ENCODE assay signal across 1 cellular context in the genomic region with DNA sequence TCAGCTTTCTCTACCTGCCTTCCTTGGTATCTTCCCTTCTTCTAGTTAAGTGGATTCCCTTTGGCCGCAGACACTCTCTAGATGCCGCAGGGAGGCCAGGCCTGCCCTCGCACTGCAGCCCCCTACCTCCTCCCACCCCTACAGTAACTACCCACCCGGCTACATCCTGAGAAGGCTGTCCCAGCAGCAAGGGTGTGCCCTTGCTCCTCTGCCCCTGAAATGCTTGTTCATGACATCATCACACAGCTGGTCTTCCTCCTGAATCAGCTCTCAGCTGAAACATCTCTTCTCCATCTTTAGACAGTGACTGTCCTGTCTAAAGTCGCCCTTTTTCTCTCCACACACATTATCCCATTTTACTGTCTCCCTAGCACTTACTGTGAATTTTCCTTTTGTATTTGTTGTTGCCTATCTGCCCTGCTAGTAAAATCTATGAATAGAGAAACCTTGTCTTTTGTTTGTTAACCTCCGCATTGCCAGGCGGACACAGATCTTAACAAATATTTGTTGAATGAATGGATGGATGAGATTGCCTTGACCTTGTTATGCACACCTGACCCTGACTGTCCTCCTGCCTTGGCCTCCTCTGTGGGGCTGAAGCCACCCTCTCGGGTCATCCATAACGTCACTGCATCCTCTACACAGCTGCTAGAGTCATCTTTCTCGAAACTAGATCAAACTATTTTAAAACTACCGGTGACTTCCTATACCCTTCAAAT.
TF ChIP-seq lines count a peak whose summit lies in the region.

No MANE protein-coding gene starts in this region.

TF ChIP-seq in HepG2, 621 proteins besides CTCF, POLR2A, EP300 and RAD21 (continued from another document):
- TF ChIP-seq, protein P1, sequence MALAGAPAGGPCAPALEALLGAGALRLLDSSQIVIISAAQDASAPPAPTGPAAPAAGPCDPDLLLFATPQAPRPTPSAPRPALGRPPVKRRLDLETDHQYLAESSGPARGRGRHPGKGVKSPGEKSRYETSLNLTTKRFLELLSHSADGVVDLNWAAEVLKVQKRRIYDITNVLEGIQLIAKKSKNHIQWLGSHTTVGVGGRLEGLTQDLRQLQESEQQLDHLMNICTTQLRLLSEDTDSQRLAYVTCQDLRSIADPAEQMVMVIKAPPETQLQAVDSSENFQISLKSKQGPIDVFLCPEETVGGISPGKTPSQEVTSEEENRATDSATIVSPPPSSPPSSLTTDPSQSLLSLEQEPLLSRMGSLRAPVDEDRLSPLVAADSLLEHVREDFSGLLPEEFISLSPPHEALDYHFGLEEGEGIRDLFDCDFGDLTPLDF (CRISPR knock-in tag; IDR thresholded peaks at IDR 0.05) = no peak
- TF ChIP-seq ZMYM4 (CRISPR knock-in tag; IDR thresholded peaks at IDR 0.05) (0 out of 2 replicates have a peak, but pooled peaks have one; percentile 30), KAT2B (IDR thresholded peaks at IDR 0.05; ENCODE audit: borderline replicate concordance, low read depth, low read length) (no peak), CREB1 (IDR thresholded peaks at IDR 0.05) (peak; percentile 45; the same call in 1 of the 2 replicates), CREB1 (CRISPR knock-in tag; IDR thresholded peaks at IDR 0.05) (no peak), NR2F2 (IDR thresholded peaks at IDR 0.05; ENCODE audit: borderline replicate concordance, low read depth) (0 out of 2 replicates have a peak, but pooled peaks have one; percentile 48), GFI1 (CRISPR knock-in tag; IDR thresholded peaks at IDR 0.05; ENCODE audit: borderline replicate concordance) (peak; percentile 56; the same call in 1 of the 2 replicates), KDM5B (CRISPR knock-in tag; IDR thresholded peaks at IDR 0.05; ENCODE audit: borderline replicate concordance) (no peak), GATAD2A (CRISPR knock-in tag; IDR thresholded peaks at IDR 0.05) (0 out of 2 replicates have a peak, but pooled peaks have one; percentile 37), SOX13 (IDR thresholded peaks at IDR 0.05) (no peak), SOX13 (CRISPR knock-in tag; conservative IDR thresholded peaks at IDR 0.05 in 1 of 2, IDR thresholded peaks at IDR 0.05 in 1 of 2) (peak in 1 of 2 experiments; percentile 54; a peak in 2 of 4 replicates), SALL1 (CRISPR knock-in tag; IDR thresholded peaks at IDR 0.05) (peak; percentile 47; the same call in 1 of the 2 replicates), RARA (CRISPR knock-in tag; IDR thresholded peaks at IDR 0.05) (peak; percentile 47), BCL6 (CRISPR knock-in tag; IDR thresholded peaks at IDR 0.05) (0 out of 2 replicates have a peak, but pooled peaks have one; percentile 25), KDM2A (CRISPR knock-in tag; IDR thresholded peaks at IDR 0.05; ENCODE audit: borderline replicate concordance, low read depth) (no peak), NR2F6 (IDR thresholded peaks at IDR 0.05) (peak; percentile 72), NR2F6 (CRISPR knock-in tag; IDR thresholded peaks at IDR 0.05) (peak; percentile 79), ZNF652 (CRISPR knock-in tag; IDR thresholded peaks at IDR 0.05; ENCODE audit: borderline replicate concordance, low read depth) (peak; percentile 74)
- TF ChIP-seq, protein P2, sequence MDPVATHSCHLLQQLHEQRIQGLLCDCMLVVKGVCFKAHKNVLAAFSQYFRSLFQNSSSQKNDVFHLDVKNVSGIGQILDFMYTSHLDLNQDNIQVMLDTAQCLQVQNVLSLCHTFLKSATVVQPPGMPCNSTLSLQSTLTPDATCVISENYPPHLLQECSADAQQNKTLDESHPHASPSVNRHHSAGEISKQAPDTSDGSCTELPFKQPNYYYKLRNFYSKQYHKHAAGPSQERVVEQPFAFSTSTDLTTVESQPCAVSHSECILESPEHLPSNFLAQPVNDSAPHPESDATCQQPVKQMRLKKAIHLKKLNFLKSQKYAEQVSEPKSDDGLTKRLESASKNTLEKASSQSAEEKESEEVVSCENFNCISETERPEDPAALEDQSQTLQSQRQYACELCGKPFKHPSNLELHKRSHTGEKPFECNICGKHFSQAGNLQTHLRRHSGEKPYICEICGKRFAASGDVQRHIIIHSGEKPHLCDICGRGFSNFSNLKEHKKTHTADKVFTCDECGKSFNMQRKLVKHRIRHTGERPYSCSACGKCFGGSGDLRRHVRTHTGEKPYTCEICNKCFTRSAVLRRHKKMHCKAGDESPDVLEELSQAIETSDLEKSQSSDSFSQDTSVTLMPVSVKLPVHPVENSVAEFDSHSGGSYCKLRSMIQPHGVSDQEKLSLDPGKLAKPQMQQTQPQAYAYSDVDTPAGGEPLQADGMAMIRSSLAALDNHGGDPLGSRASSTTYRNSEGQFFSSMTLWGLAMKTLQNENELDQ (CRISPR knock-in tag; IDR thresholded peaks at IDR 0.05; ENCODE audit: borderline replicate concordance) = no peak
- TF ChIP-seq, protein P3, sequence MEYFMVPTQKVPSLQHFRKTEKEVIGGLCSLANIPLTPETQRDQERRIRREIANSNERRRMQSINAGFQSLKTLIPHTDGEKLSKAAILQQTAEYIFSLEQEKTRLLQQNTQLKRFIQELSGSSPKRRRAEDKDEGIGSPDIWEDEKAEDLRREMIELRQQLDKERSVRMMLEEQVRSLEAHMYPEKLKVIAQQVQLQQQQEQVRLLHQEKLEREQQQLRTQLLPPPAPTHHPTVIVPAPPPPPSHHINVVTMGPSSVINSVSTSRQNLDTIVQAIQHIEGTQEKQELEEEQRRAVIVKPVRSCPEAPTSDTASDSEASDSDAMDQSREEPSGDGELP (IDR thresholded peaks at IDR 0.05; ENCODE audit: borderline replicate concordance, low read depth) = peak; percentile 40; the same call in 1 of the 2 replicates
- TF ChIP-seq, protein P4, sequence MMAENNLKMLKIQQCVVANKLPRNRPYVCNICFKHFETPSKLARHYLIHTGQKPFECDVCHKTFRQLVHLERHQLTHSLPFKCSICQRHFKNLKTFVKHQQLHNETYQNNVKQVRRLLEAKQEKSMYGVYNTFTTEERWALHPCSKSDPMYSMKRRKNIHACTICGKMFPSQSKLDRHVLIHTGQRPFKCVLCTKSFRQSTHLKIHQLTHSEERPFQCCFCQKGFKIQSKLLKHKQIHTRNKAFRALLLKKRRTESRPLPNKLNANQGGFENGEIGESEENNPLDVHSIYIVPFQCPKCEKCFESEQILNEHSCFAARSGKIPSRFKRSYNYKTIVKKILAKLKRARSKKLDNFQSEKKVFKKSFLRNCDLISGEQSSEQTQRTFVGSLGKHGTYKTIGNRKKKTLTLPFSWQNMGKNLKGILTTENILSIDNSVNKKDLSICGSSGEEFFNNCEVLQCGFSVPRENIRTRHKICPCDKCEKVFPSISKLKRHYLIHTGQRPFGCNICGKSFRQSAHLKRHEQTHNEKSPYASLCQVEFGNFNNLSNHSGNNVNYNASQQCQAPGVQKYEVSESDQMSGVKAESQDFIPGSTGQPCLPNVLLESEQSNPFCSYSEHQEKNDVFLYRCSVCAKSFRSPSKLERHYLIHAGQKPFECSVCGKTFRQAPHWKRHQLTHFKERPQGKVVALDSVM (CRISPR knock-in tag; IDR thresholded peaks at IDR 0.05) = peak; percentile 89
